In the genomic region with DNA sequence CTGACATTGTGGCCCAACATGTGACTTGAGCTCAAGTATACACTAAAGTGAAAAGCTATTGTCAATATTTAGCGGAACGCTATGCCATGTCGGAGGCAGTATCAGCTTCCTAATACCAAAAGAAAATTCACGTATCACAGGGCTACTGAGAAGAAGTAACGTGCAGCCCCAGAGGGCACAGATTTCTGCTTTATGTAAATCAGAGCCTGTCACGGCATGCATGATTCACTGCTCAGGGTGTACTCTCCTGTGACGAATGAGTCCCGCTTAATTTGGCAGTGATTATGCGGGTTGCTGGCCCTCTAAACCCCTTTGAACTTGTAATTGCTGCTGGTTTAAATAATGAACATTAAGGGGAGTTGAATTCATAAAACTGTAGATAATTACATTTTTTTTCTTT, we compare ENCODE assay signal across 11 cellular contexts.
DNase-seq lines count a peak whose midpoint lies in the region; ATAC-seq, FAIRE-seq and TF ChIP-seq lines count a peak whose summit lies in the region.
"Had no signal": no experiment of that assay in that cellular context is flagged by ENCODE, and none has a peak within 500 bp of the region (broad histone marks: within the 10 kb centered on the region; RNA-seq: fewer than 3 reads in every experiment).

No MANE protein-coding gene starts in this region.

- H3K9me3 Mint-ChIP-seq in astrocyte (ENCODE audit: unreplicated experiment) = no peaks in the 10 kb centered on the region

- H3K4me3 ChIP-seq in astrocyte (ENCODE audit: insufficient read depth, low read depth, low read length) (peak overlapping the region; percentile 7), heart left ventricle (no peak overlapping the region), thoracic aorta (peak overlapping the region; percentile 61), stomach (no peak overlapping the region)

- H3K36me3 ChIP-seq in astrocyte (ENCODE audit: insufficient read depth, low read length) (peaks cover 3% of the 10 kb centered on the region), heart left ventricle (peaks cover 0 to 7% (median 0%) of the 10 kb centered on the region in 9 donors), thoracic aorta (no peaks in the 10 kb centered on the region), stomach (peaks cover 0 to 3% (median 0%) of the 10 kb centered on the region in 4 donors)

- peak; percentile 50 for FAIRE-seq in astrocyte (lab: Jason Lieb, UNC)

- H3K9me3 ChIP-seq in astrocyte (ENCODE audit: insufficient read depth, low read depth, low read length) (no peaks in the 10 kb centered on the region), heart left ventricle (no peaks in the 10 kb centered on the region), thoracic aorta (no peaks in the 10 kb centered on the region), stomach (no peaks in the 10 kb centered on the region)

- 40 to 54% (median 49%) methylated on average over 9 of the region's 9 CpGs for WGBS in heart left ventricle, 4 donors
- WGBS in stomach, 5 donors = 69 to 86% (median 79%) methylated on average over 9 of the region's 9 CpGs

- H3K4me2 ChIP-seq in astrocyte (ENCODE audit: low read length) = peak overlapping the region; percentile 76

- TF ChIP-seq CTCF in astrocyte (IDR thresholded peaks at IDR 0.05; ENCODE audit: insufficient read depth, low read depth, low read length) = no peak
- no peak for TF ChIP-seq CTCF in heart left ventricle (IDR thresholded peaks at IDR 0.05)
- TF ChIP-seq CTCF in thoracic aorta (IDR thresholded peaks at IDR 0.05) = no peak
- TF ChIP-seq CTCF in stomach (IDR thresholded peaks at IDR 0.05) = no peak

- no peaks in the 10 kb centered on the region for H3K27me3 Mint-ChIP-seq in astrocyte (ENCODE audit: low read depth, unreplicated experiment)

- H3K36me3 Mint-ChIP-seq in astrocyte (ENCODE audit: low read depth, unreplicated experiment) = peaks cover under 1% of the 10 kb centered on the region

- H4K20me1 ChIP-seq in astrocyte (ENCODE audit: insufficient read depth, low read length) = peaks cover 22% of the 10 kb centered on the region

- TF ChIP-seq POLR2A in heart left ventricle (IDR thresholded peaks at IDR 0.05) (no peak), stomach (IDR thresholded peaks at IDR 0.05) (no peak)

- peaks cover 5% of the 10 kb centered on the region for H3K4me1 Mint-ChIP-seq in astrocyte (ENCODE audit: low read depth, unreplicated experiment)

- H3K79me2 ChIP-seq in astrocyte (ENCODE audit: insufficient read depth, low read length) = peaks cover 51% of the 10 kb centered on the region

- peak in 2 of 3 experiments; percentile 15 to 56 for DNase-seq in NCI-H1417 (lab: John Stamatoyannopoulos, UW)
- DNase-seq in NCI-H1417 treated with DMSO at 0.1 percent for 48 hours (lab: John Stamatoyannopoulos, UW) = no peak
- peak; percentile 91 for DNase-seq in astrocyte (ENCODE audit: low read depth)
- DNase-seq in heart left ventricle = peak in 3 of 5 donors; percentile 40 to 68 (median 51)
- DNase-seq in thoracic aorta (ENCODE audit: low spot score) = peak; percentile 19
- no peak for DNase-seq in sciatic nerve (ENCODE audit: low spot score)
- DNase-seq in stomach = no peak
- no peak for DNase-seq in C1 segment of cervical spinal cord (lab: John Stamatoyannopoulos, UW)
- DNase-seq: 8988T; activated naive CD4-positive, alpha-beta T cell; NCI-H1930 had no signal

- H2AFZ ChIP-seq in astrocyte (ENCODE audit: low read depth, low read length) = peak overlapping the region; percentile 3

- TF ChIP-seq EP300 in stomach (IDR thresholded peaks at IDR 0.05) = no peak

- H3K27ac Mint-ChIP-seq in astrocyte (ENCODE audit: unreplicated experiment) = no peak overlapping the region

- peak overlapping the region; percentile 85 for H3K27ac ChIP-seq in astrocyte (ENCODE audit: low read depth, low read length)
- H3K27ac ChIP-seq in heart left ventricle = peak overlapping the region in 11 of 12 donors; percentile 68 to 87 (median 71)
- peak overlapping the region; percentile 61 to 71 for H3K27ac ChIP-seq in thoracic aorta
- peak overlapping the region in 2 of 5 donors; percentile 54 to 75 for H3K27ac ChIP-seq in stomach

- H3K27me3 ChIP-seq in astrocyte (ENCODE audit: insufficient read depth, low read length) (no peaks in the 10 kb centered on the region), heart left ventricle (no peaks in the 10 kb centered on the region), thoracic aorta (replicated peaks; ENCODE audit: insufficient read depth) (no peaks in the 10 kb centered on the region), stomach (no peaks in the 10 kb centered on the region)

- H3K9ac ChIP-seq in astrocyte (ENCODE audit: low read length) = peak overlapping the region; percentile 65

- ATAC-seq in heart left ventricle = peak; percentile 76 to 86 (median 82)
- peak; percentile 70 for ATAC-seq in thoracic aorta (ENCODE audit: insufficient number of reproducible peaks, low FRiP score, low read depth)
- ATAC-seq in sciatic nerve = no peak

- H3K4me1 ChIP-seq in astrocyte (ENCODE audit: insufficient read depth, low read length) (peaks cover 36% of the 10 kb centered on the region), heart left ventricle (peaks cover 0 to 64% (median 34%) of the 10 kb centered on the region in 12 donors), thoracic aorta (ENCODE audit: control insufficient read depth in 1 of 2, low read depth in 2 of 2) (peaks cover 6 to 29% of the 10 kb centered on the region in 2 donors), stomach (peaks cover 6 to 56% (median 23%) of the 10 kb centered on the region in 4 donors)

- no peak overlapping the region for H3K4me3 Mint-ChIP-seq in astrocyte (ENCODE audit: unreplicated experiment)

- intact Hi-C loops in heart left ventricle (cut with DNase I) = loop anchor here in 3 of 10 donors (5.0 to 10.0 kb wide), 2 partner anchors 80 to 82 kb away; no protein-coding TSS in a partner anchor
- intact Hi-C loops in sciatic nerve (cut with DNase I) = no loop called here
- intact Hi-C loops in stomach (cut with DNase I; ENCODE audit: low total_unique reads) = no loop called here

Comparison
In these comparisons a context has a peak if more than half of its experiments do, and no peak if none do; other contexts are left out.
1. DNase-seq: peak in NCI-H1417 (2 of 3), astrocyte (single experiment), heart left ventricle (3 of 5) and thoracic aorta (single experiment); none in NCI-H1417 treated with DMSO at 0.1 percent for 48 hours (single experiment), sciatic nerve (single experiment), stomach (single experiment) and C1 segment of cervical spinal cord (0 of 14).
2. H3K4me3 ChIP-seq: peak in astrocyte (single experiment) and thoracic aorta (single experiment); none in heart left ventricle (0 of 12) and stomach (0 of 4).